In genomic region chr5:9361835-9362234, GRCh38 we compare ENCODE assay signal across 9 cellular contexts.
DNase-seq lines count a peak whose midpoint lies in the region; ATAC-seq, FAIRE-seq and TF ChIP-seq lines count a peak whose summit lies in the region.
"Had no signal": no experiment of that assay in that cellular context is flagged by ENCODE, and none has a peak within 500 bp of the region (broad histone marks: within the 10 kb centered on the region; RNA-seq: fewer than 3 reads in every experiment).

No MANE protein-coding gene starts in this region.

- no peak overlapping the region for H3K27ac Mint-ChIP-seq in type B pancreatic cell

- no peaks in the 10 kb centered on the region for H3K27me3 Mint-ChIP-seq in type B pancreatic cell

- no peak overlapping the region for H3K9ac ChIP-seq in liver (ENCODE audit: low read depth in 1 of 2, low read length in 2 of 2)
- H3K9ac ChIP-seq: BLaER1 had no signal

- H3K4me1 ChIP-seq in Peyer's patch, result no peaks in the 10 kb centered on the region
- peaks cover 0 to 2% (median 0%) of the 10 kb centered on the region in 4 donors for H3K4me1 ChIP-seq in liver (ENCODE audit: control insufficient read depth in 4 of 4, insufficient read depth in 4 of 4, low read length in 3 of 4)

- H3K4me3 ChIP-seq in Peyer's patch (no peak overlapping the region), bronchial epithelial cell (ENCODE audit: low read depth, low read length) (no peak overlapping the region), liver (ENCODE audit: low read depth in 1 of 3, low read length in 3 of 3) (no peak overlapping the region)
- H3K4me3 ChIP-seq: BLaER1 had no signal

- no peaks in the 10 kb centered on the region for H3K36me3 Mint-ChIP-seq in type B pancreatic cell

- FAIRE-seq in bronchial epithelial cell (lab: Jason Lieb, UNC), result peak; percentile 76

- no peaks in the 10 kb centered on the region for H3K27me3 ChIP-seq in Peyer's patch
- no peaks in the 10 kb centered on the region for H3K27me3 ChIP-seq in bronchial epithelial cell (ENCODE audit: control insufficient read depth, insufficient read depth, low read length)
- H3K27me3 ChIP-seq in liver (ENCODE audit: control insufficient read depth in 4 of 4, insufficient read depth in 4 of 4, low read length in 3 of 4), result no peaks in the 10 kb centered on the region
- H3K27me3 ChIP-seq: BLaER1 had no signal

- no peak overlapping the region for H3K27ac ChIP-seq in Peyer's patch
- no peak overlapping the region for H3K27ac ChIP-seq in liver (ENCODE audit: low read depth in 1 of 2, low read length in 2 of 2)
- H3K27ac ChIP-seq: BLaER1 had no signal

- H3K36me3 ChIP-seq in Peyer's patch, result no peaks in the 10 kb centered on the region
- H3K36me3 ChIP-seq in bronchial epithelial cell (ENCODE audit: control insufficient read depth, insufficient read depth, low read length), result no peaks in the 10 kb centered on the region
- no peaks in the 10 kb centered on the region for H3K36me3 ChIP-seq in liver (ENCODE audit: control insufficient read depth in 4 of 4, insufficient read depth in 3 of 4, low read depth in 1 of 4, low read length in 3 of 4)
- H3K36me3 ChIP-seq: BLaER1 had no signal

- ATAC-seq in GM21390 (IDR thresholded peaks at IDR 0.05; ENCODE audit: unreplicated experiment) (peak; percentile 73), HG03558 (IDR thresholded peaks at IDR 0.05; ENCODE audit: extremely low read depth, unreplicated experiment) (peak; percentile 44)

- TF ChIP-seq CTCF in Peyer's patch (IDR thresholded peaks at IDR 0.05), result peak in 5 of 6 experiments; percentile 6 to 80 (median 76)
- peak; percentile 91 for TF ChIP-seq CTCF in bronchial epithelial cell (IDR thresholded peaks at IDR 0.05; ENCODE audit: insufficient read depth, low read length, severe bottlenecking)
- peak; percentile 82 for TF ChIP-seq CTCF in liver (IDR thresholded peaks at IDR 0.05; ENCODE audit: low read depth, low read length, missing input control)
- peak; percentile 76 for TF ChIP-seq CTCF in type B pancreatic cell (conservative IDR thresholded peaks at IDR 0.05)

- peak; percentile 16 to 21 for DNase-seq in NCI-H187 (lab: John Stamatoyannopoulos, UW)
- no peak for DNase-seq in NCI-H187 treated with DMSO at 0.1 percent for 48 hours (lab: John Stamatoyannopoulos, UW)
- DNase-seq in Peyer's patch, result peak in 2 of 3 donors; percentile 57 to 84
- DNase-seq in bronchial epithelial cell (ENCODE audit: low read depth), result peak; percentile 80
- DNase-seq in type B pancreatic cell (ENCODE audit: extremely low spot score, unreplicated experiment), result no peak

- H3K4me3 Mint-ChIP-seq in type B pancreatic cell, result no peak overlapping the region

- WGBS in liver, result 46% methylated on average over 8 of the region's 8 CpGs

- H3K9me3 ChIP-seq in Peyer's patch (no peaks in the 10 kb centered on the region), liver (ENCODE audit: control insufficient read depth in 4 of 4, low read length in 3 of 4) (no peaks in the 10 kb centered on the region)
- H3K9me3 ChIP-seq: BLaER1 had no signal

- TF ChIP-seq POLR2A in Peyer's patch (IDR thresholded peaks at IDR 0.05), result no peak

- H3K9me3 Mint-ChIP-seq in type B pancreatic cell, result no peaks in the 10 kb centered on the region

- peaks cover 26% of the 10 kb centered on the region for H3K4me1 Mint-ChIP-seq in type B pancreatic cell (ENCODE audit: unreplicated experiment)

- TF ChIP-seq RAD21 in liver (IDR thresholded peaks at IDR 0.05), result peak; percentile 90 to 97

TF ChIP-seq in liver, 16 proteins besides CTCF, POLR2A, EP300 and RAD21:
- no peak for TF ChIP-seq GABPA (IDR thresholded peaks at IDR 0.05 in 1 of 2, conservative IDR thresholded peaks at IDR 0.05 in 1 of 2)
- TF ChIP-seq REST (IDR thresholded peaks at IDR 0.05), result no peak
- no peak for TF ChIP-seq RXRA (IDR thresholded peaks at IDR 0.05)
- no peak for TF ChIP-seq SP1 (IDR thresholded peaks at IDR 0.05)
- TF ChIP-seq FOXA2 (IDR thresholded peaks at IDR 0.05), result no peak
- no peak for TF ChIP-seq YY1 (IDR thresholded peaks at IDR 0.05)
TF ChIP-seq in liver: peak in this region for 0.

Comparison
In these comparisons a context has a peak if more than half of its experiments do, and no peak if none do; other contexts are left out.
1. DNase-seq: peak in NCI-H187 (2 of 2), Peyer's patch (2 of 3) and bronchial epithelial cell (single experiment); none in NCI-H187 treated with DMSO at 0.1 percent for 48 hours (single experiment) and type B pancreatic cell (single experiment).
2. Peak in every context shown above with its lines, with median percentiles within 50 percentile points of each other: CTCF ChIP-seq.